Comparison of ENCODE assay signal across 7 cellular contexts in the genomic region with DNA sequence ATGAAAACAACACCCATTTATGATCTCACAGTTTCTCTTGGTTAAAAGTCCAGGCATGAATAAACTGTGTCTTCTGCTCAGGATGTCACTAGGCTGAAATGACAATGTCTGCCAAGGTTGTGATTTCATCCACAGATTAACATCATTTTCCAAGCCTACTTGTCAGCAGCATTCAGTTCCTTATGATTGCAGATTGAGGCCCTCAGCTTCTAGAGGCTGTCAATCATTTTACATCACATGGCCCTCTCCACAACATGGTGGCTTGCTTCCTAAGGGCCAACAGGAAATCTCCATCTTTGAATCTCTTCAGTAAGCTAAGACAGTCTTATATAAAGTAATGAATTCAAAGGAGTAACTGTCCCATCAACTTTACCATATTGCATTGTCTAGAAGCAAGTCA.
"Had no signal": no experiment of that assay in that cellular context is flagged by ENCODE, and none has a peak within 500 bp of the region (broad histone marks: within the 10 kb centered on the region; RNA-seq: fewer than 3 reads in every experiment).

No MANE protein-coding gene starts in this region.

- H3K27ac Mint-ChIP-seq: IgD-negative memory B cell had no signal

- DNase-seq: IMR-90, KBM-7, KG1 had no signal

- H3K4me1 Mint-ChIP-seq: IgD-negative memory B cell had no signal

- FAIRE-seq: HepG2, HTR-8/SVneo had no signal

- H3K27ac ChIP-seq: HL-60 had no signal

- H3K27me3 Mint-ChIP-seq: IgD-negative memory B cell had no signal

- H3K4me3 Mint-ChIP-seq: IgD-negative memory B cell had no signal

- ATAC-seq: HepG2 had no signal
